In the genomic region with DNA sequence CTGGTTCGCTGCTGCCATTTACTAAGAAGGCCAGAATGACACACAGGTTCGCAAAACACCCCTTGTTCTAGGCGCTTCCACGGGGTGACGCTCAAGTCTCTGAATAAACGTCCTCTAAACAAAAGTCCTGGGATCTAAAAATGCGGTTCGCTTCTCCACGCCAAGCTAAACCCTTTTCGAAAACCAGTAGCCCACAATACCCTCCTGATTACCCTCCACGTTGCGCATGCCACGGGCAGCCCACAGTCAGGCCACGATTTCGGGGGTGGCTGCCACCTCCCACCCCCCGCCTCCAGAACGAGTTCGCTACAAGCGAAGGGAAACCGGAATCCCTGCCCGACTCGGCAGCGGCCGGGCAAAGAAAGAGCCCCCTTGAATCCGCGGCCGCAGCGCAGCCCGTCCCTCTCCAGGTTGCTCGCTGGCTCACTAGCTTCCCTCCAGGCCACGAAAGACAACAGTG, we compare ENCODE assay signal across 1 cellular context.
TF ChIP-seq lines count a peak whose summit lies in the region.

No MANE protein-coding gene starts in this region.

TF ChIP-seq in HCT116, 20 proteins besides CTCF, POLR2A, EP300 and RAD21 (continued from another document):
- TF ChIP-seq REST (IDR thresholded peaks at IDR 0.05; ENCODE audit: low read depth) (no peak), ELF1 (IDR thresholded peaks at IDR 0.05; ENCODE audit: borderline replicate concordance, low read depth) (no peak)
